ENCODE assay signal across 10 cellular contexts in the genomic region with DNA sequence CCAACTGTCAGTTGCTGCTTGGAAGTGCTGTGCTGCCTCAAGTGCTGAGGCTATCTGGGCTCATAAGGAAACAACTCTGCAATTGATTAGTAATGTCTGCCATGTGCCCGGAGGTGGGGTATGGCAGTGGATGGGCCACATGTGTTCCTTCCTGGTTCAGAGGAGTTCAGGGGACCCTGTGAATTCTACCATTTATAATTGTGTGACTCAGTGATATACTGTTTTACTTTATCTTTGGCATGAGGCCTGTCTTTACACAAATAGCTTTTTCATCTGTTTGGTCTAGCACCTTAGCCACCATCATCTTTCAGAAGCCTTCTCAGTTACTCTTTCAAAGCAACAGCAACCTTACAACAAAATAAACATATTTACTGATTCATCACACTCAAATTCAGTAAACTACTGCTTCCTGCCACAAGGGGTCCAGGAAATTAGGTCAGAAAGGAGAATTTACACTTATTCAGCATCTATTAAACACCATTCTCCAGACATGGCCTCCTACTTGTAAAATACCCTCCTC. TPM values are rescaled to one million over a fixed set of nuclear protein-coding genes. Genes with fewer than 3 reads are reported as not detected.
DNase-seq lines count a peak whose midpoint lies in the region; TF ChIP-seq lines count a peak whose summit lies in the region.
"Had no signal": no experiment of that assay in that cellular context is flagged by ENCODE, and none has a peak within 500 bp of the region (broad histone marks: within the 10 kb centered on the region; RNA-seq: fewer than 3 reads in every experiment).

No MANE protein-coding gene starts in this region.

- intact Hi-C loops in MCF 10A (cut with micrococcal nuclease) (no loop called here), breast epithelium (cut with DNase I; ENCODE audit: low total_unique reads) (no loop called here)

- peak overlapping the region; percentile 73 for H3K27ac Mint-ChIP-seq in MCF 10A (ENCODE audit: low read depth, unreplicated experiment)

- no peak overlapping the region for H3K4me3 Mint-ChIP-seq in MCF 10A (ENCODE audit: unreplicated experiment)

- H3K4me3 ChIP-seq in breast epithelium (no peak overlapping the region), SJSA1 (no peak overlapping the region), fibroblast of mammary gland (ENCODE audit: control insufficient read depth, low read depth, low read length) (no peak overlapping the region), tibial nerve (no peak overlapping the region)

- H3K27me3 Mint-ChIP-seq in MCF 10A (ENCODE audit: insufficient read depth, unreplicated experiment) = no peaks in the 10 kb centered on the region

- CTCF ChIA-PET in MCF 10A (lab: Yijun Ruan, JAX) = interaction anchor here (1.6 kb wide), 1 partner anchor 11 kb away, joined by 4 read pairs; no protein-coding TSS in a partner anchor

- H3K27me3 ChIP-seq in breast epithelium (no peaks in the 10 kb centered on the region), SJSA1 (replicated peaks) (no peaks in the 10 kb centered on the region), tibial nerve (no peaks in the 10 kb centered on the region)

- POLR2A ChIA-PET in MCF 10A (lab: Yijun Ruan, JAX) = no interaction called here

- H3K9me3 ChIP-seq in breast epithelium (no peaks in the 10 kb centered on the region), SJSA1 (replicated peaks) (no peaks in the 10 kb centered on the region), tibial nerve (no peaks in the 10 kb centered on the region)

- no peaks in the 10 kb centered on the region for H3K36me3 Mint-ChIP-seq in MCF 10A (ENCODE audit: insufficient read depth, unreplicated experiment)

- H3K4me1 Mint-ChIP-seq in MCF 10A (ENCODE audit: insufficient read depth, unreplicated experiment) = peaks cover 31% of the 10 kb centered on the region

- peak; percentile 41 for TF ChIP-seq CTCF in MCF 10A (IDR thresholded peaks at IDR 0.05; ENCODE audit: unreplicated experiment)
- TF ChIP-seq CTCF in breast epithelium (IDR thresholded peaks at IDR 0.05) = peak in 1 of 3 donors; percentile 8
- peak; percentile 51 for TF ChIP-seq CTCF in fibroblast of mammary gland (conservative IDR thresholded peaks at IDR 0.05; ENCODE audit: control insufficient read depth, insufficient read depth, low read depth, low read length)
- TF ChIP-seq CTCF in tibial nerve (IDR thresholded peaks at IDR 0.05) = peak in 3 of 5 experiments; percentile 17 to 40 (median 18)

- TF ChIP-seq POLR2A in breast epithelium (IDR thresholded peaks at IDR 0.05) (no peak), tibial nerve (IDR thresholded peaks at IDR 0.05) (no peak)

- no TSS peak for BruUV-seq in MCF 10A (replicated peaks; lab: Mats Ljungman, UMichigan)

- no peaks in the 10 kb centered on the region for H3K4me1 ChIP-seq in breast epithelium
- peaks cover 73% of the 10 kb centered on the region for H3K4me1 ChIP-seq in SJSA1 (replicated peaks)
- peaks cover 0 to 73% (median 15%) of the 10 kb centered on the region in 4 donors for H3K4me1 ChIP-seq in tibial nerve

- peak; percentile 30 for DNase-seq in MCF 10A (ENCODE audit: unreplicated experiment)
- no peak for DNase-seq in breast epithelium (ENCODE audit: low spot score in 2 of 2)
- peak; percentile 67 to 85 for DNase-seq in SJSA1 (ENCODE audit: low read depth in 1 of 2, low spot score in 2 of 2)
- DNase-seq in fibroblast of mammary gland (ENCODE audit: low read depth) = peak; percentile 54
- DNase-seq in tibial nerve (ENCODE audit: low spot score in 2 of 2) = no peak
- DNase-seq in GM19240 (ENCODE audit: insufficient read length, low spot score) = no peak
- DNase-seq in iPS-NIHi11 (ENCODE audit: low spot score) = no peak
- no peak for DNase-seq in NCI-H510A treated with DMSO at 0.1 percent for 48 hours (lab: John Stamatoyannopoulos, UW)
- DNase-seq: NCI-H2029 treated with DMSO at 0.1 percent for 48 hours; stimulated activated CD4-positive, alpha-beta T cell treated with anti-CD3 and anti-CD28 coated beads, Interleukin-2, amount 100 ng/mL, for 48 hours had no signal

- H3K9me3 Mint-ChIP-seq in MCF 10A (ENCODE audit: unreplicated experiment) = no peaks in the 10 kb centered on the region

- no peaks in the 10 kb centered on the region for H3K36me3 ChIP-seq in breast epithelium
- peaks cover 83% of the 10 kb centered on the region for H3K36me3 ChIP-seq in SJSA1
- H3K36me3 ChIP-seq in tibial nerve = peaks cover 0 to 37% (median 0%) of the 10 kb centered on the region in 3 donors

- no peak overlapping the region for H3K27ac ChIP-seq in breast epithelium
- peak overlapping the region; percentile 76 for H3K27ac ChIP-seq in SJSA1
- peak overlapping the region in 1 of 4 donors; percentile 24 for H3K27ac ChIP-seq in tibial nerve

- TF ChIP-seq EP300 in tibial nerve (IDR thresholded peaks at IDR 0.05) = no peak

- WGBS in tibial nerve, 2 donors = 90 to 100% methylated on average over 1 of the region's 1 CpG

RNA-seq across cellular contexts. Expression of a gene that starts 20.9 kb away (rescaled TPM):
- total RNA-seq in MCF 10A (2022) (0.25 and 0.33 TPM in 2 replicates), breast epithelium (10 to 100 TPM; 18.2 to 88.5 (median 87.1) TPM), tibial nerve (100 to 1,000 TPM; 192 to 446 (median 254) TPM)
- total RNA-seq in SJSA1 (2014; rRNA removed; shearing (Covaris generic)) = 572 and 807 TPM in 2 replicates

Comparison
In these comparisons a context has a peak if more than half of its experiments do, and no peak if none do; other contexts are left out.
1. DNase-seq: peak in MCF 10A (single experiment), SJSA1 (2 of 2) and fibroblast of mammary gland (single experiment); none in breast epithelium (0 of 2), tibial nerve (0 of 2), GM19240 (single experiment), iPS-NIHi11 (single experiment) and NCI-H510A treated with DMSO at 0.1 percent for 48 hours (single experiment).
2. RNA of a gene that starts 20.9 kb away (total RNA-seq): 572 to 807 TPM in SJSA1, 192 to 446 TPM in tibial nerve and 18.2 to 88.5 TPM in breast epithelium; 0.25 to 0.33 TPM in MCF 10A; every median in the first group is over 10 times any median in the second.